Comparison of ENCODE assay signal across 18 cellular contexts in genomic region chr5:10673407-10673806, GRCh38.
A peak's percentile ranks its signal among the peaks of the same experiment; 100 is the strongest.
DNase-seq lines count a peak whose midpoint lies in the region; ATAC-seq, FAIRE-seq and TF ChIP-seq lines count a peak whose summit lies in the region.
"Had no signal": no experiment of that assay in that cellular context is flagged by ENCODE, and none has a peak within 500 bp of the region (broad histone marks: within the 10 kb centered on the region; RNA-seq: fewer than 3 reads in every experiment).

No MANE protein-coding gene starts in this region.

- no peaks in the 10 kb centered on the region for H3K79me2 ChIP-seq in GM12878 (ENCODE audit: control insufficient read depth, insufficient read depth, low read length)
- no peaks in the 10 kb centered on the region for H3K79me2 ChIP-seq in osteoblast (ENCODE audit: insufficient read depth, low read length)

- no peak for DNase-seq in IMR-90
- no peak for DNase-seq in GM12878 (ENCODE audit: low read depth, low spot score)
- DNase-seq in islet precursor cell = peak; percentile 38
- DNase-seq in osteoblast (ENCODE audit: insufficient read length, low spot score, missing footprints) = no peak
- DNase-seq in NCI-H2171 treated with DMSO at 0.1 percent for 48 hours (lab: John Stamatoyannopoulos, UW) = no peak
- no peak for DNase-seq in effector memory CD8-positive, alpha-beta T cell
- no peak for DNase-seq in H4 (ENCODE audit: low spot score)
- no peak for DNase-seq in stomach
- DNase-seq: C1 segment of cervical spinal cord; CD4-positive, alpha-beta memory T cell; DMS79; H7 had no signal

- TF ChIP-seq CTCF in IMR-90 (conservative IDR thresholded peaks at IDR 0.05; ENCODE audit: low read depth, low read length) = no peak
- TF ChIP-seq CTCF in GM12878 (IDR thresholded peaks at IDR 0.05 in 2 of 3, conservative IDR thresholded peaks at IDR 0.05 in 1 of 3; ENCODE audit: control insufficient read depth in 2 of 3, extremely low read depth in 1 of 3, insufficient read depth in 1 of 3, low read depth in 3 of 3, low read length in 3 of 3) = no peak
- no peak for TF ChIP-seq CTCF in osteoblast (IDR thresholded peaks at IDR 0.05; ENCODE audit: extremely low read depth, low read depth, low read length)
- no peak for TF ChIP-seq CTCF in stomach (IDR thresholded peaks at IDR 0.05)

- H3K56ac ChIP-seq in IMR-90 (ENCODE audit: extremely low read depth, insufficient read depth, low read length) = no peak overlapping the region

- BruUV-seq in IMR-90 (replicated peaks; lab: Mats Ljungman, UMichigan) (no TSS peak), GM12878 (replicated peaks; lab: Mats Ljungman, UMichigan) (no TSS peak)

- TF ChIP-seq POLR2A in IMR-90 (IDR thresholded peaks at IDR 0.05; ENCODE audit: low read depth, low read length) (no peak), GM12878 (IDR thresholded peaks at IDR 0.05; ENCODE audit: low read depth, low read length) (no peak), stomach (IDR thresholded peaks at IDR 0.05) (no peak)

- POLR2A ChIA-PET in IMR-90 (lab: Charles Lee; ENCODE audit: unreplicated experiment) = no interaction called here
- POLR2A ChIA-PET in GM12878 (lab: Charles Lee) = no interaction called here

- peaks cover 7% of the 10 kb centered on the region for H3K9me3 ChIP-seq in IMR-90 (ENCODE audit: control insufficient read depth, insufficient read depth, low read length)
- H3K9me3 ChIP-seq in GM12878 (replicated peaks; ENCODE audit: control insufficient read depth, insufficient read depth, low read length) = no peaks in the 10 kb centered on the region; the same call in 2 of the 3 replicates
- no peaks in the 10 kb centered on the region for H3K9me3 ChIP-seq in osteoblast (ENCODE audit: low read depth, low read length)
- no peaks in the 10 kb centered on the region for H3K9me3 ChIP-seq in stomach

- 95% methylated on average over 3 of the region's 9 CpGs; no CpG with 5 or more reads in 1 of the 2 experiments for WGBS in IMR-90 (ENCODE audit: extremely low coverage in 2 of 2, insufficient read length in 1 of 2), 2 experiments
- WGBS in GM12878 (ENCODE audit: insufficient coverage, insufficient replicate concordance, low lambda C conversion rate, missing lambda C conversion rate) = 54% methylated on average over 7 of the region's 9 CpGs
- 50 to 73% (median 62%) methylated on average over 9 of the region's 9 CpGs for WGBS in stomach, 5 donors

- no peak overlapping the region for H3K14ac ChIP-seq in IMR-90 (replicated peaks; ENCODE audit: low read depth, low read length)

- H3K36me3 ChIP-seq in IMR-90 (ENCODE audit: control insufficient read depth, insufficient read depth, low read length) (peaks cover 13% of the 10 kb centered on the region), GM12878 (ENCODE audit: control insufficient read depth in 2 of 2, insufficient read depth in 2 of 2, low read length in 1 of 2) (peaks cover 0 to 7% of the 10 kb centered on the region in 2 experiments; a peak in 2 of 4 replicates), osteoblast (ENCODE audit: insufficient read depth, low read length) (peaks cover 16% of the 10 kb centered on the region), stomach (peaks cover 9 to 17% (median 14%) of the 10 kb centered on the region in 4 donors)

- no peak overlapping the region for H2BK20ac ChIP-seq in IMR-90 (ENCODE audit: low read depth, low read length)

- no peak overlapping the region for H3K23ac ChIP-seq in IMR-90 (ENCODE audit: low read depth, low read length)

- no peak overlapping the region for H3K4me2 ChIP-seq in IMR-90 (ENCODE audit: low read depth, low read length)
- no peak overlapping the region for H3K4me2 ChIP-seq in GM12878 (ENCODE audit: control insufficient read depth, insufficient read depth)
- peak overlapping the region; percentile 41 for H3K4me2 ChIP-seq in osteoblast (ENCODE audit: insufficient read depth, low read length)

- no peak for FAIRE-seq in GM12878 (lab: Jason Lieb, UNC)
- FAIRE-seq: A204.1, G401.6, GM12892, GM19239 had no signal

- H3K27ac ChIP-seq in IMR-90 (ENCODE audit: insufficient read depth, low read length) (no peak overlapping the region), GM12878 (ENCODE audit: control insufficient read depth, insufficient read depth) (no peak overlapping the region), osteoblast (ENCODE audit: low read depth, low read length) (no peak overlapping the region), stomach (no peak overlapping the region)
- H3K27ac ChIP-seq: HL-60 had no signal

- no peaks in the 10 kb centered on the region; a peak in 1 of 4 replicates for H3K79me1 ChIP-seq in IMR-90 (ENCODE audit: low read depth in 1 of 2, low read length in 2 of 2)

- dilution Hi-C loops in IMR-90 (cut with HindIII; ENCODE audit: low sequenced_read_pairs, unreplicated experiment) = no loop called here

- H3K27ac Mint-ChIP-seq in effector memory CD8-positive, alpha-beta T cell = no peak overlapping the region
- H3K27ac Mint-ChIP-seq: B cell; CD4-positive, alpha-beta memory T cell had no signal

- no peak overlapping the region for H2BK5ac ChIP-seq in IMR-90 (ENCODE audit: low read depth, low read length, poor library complexity, severe bottlenecking)

- no peaks in the 10 kb centered on the region for H3K9me3 Mint-ChIP-seq in effector memory CD8-positive, alpha-beta T cell

- no peak overlapping the region for H4K8ac ChIP-seq in IMR-90 (ENCODE audit: low read depth in 2 of 2, low read length in 2 of 2)

- no peak overlapping the region for H3K4ac ChIP-seq in IMR-90 (ENCODE audit: low read depth, low read length)

- H3K4me3 ChIP-seq in IMR-90 (ENCODE audit: insufficient read depth, low read depth, low read length) (no peak overlapping the region), GM12878 (no peak overlapping the region), osteoblast (ENCODE audit: insufficient read depth, low read length) (no peak overlapping the region), stomach (no peak overlapping the region)

- peak overlapping the region; percentile 38 for H2AFZ ChIP-seq in IMR-90 (replicated peaks; ENCODE audit: low read length, poor library complexity)
- no peak overlapping the region for H2AFZ ChIP-seq in GM12878 (ENCODE audit: control insufficient read depth, low read depth, low read length)
- H2AFZ ChIP-seq in osteoblast (ENCODE audit: low read length) = peak overlapping the region; percentile 56

- TF ChIP-seq EP300 in GM12878 (IDR thresholded peaks at IDR 0.05; ENCODE audit: borderline replicate concordance in 1 of 2, control insufficient read depth in 1 of 2, low read depth in 2 of 2, low read length in 2 of 2) (no peak), stomach (IDR thresholded peaks at IDR 0.05) (no peak)

- intact Hi-C loops in IMR-90 (cut with micrococcal nuclease) = no loop called here
- intact Hi-C loops in GM12878 (cut with micrococcal nuclease; ENCODE audit: unreplicated experiment) = no loop called here
- intact Hi-C loops in stomach (cut with DNase I; ENCODE audit: low total_unique reads) = no loop called here

- no peak overlapping the region for H3K9ac ChIP-seq in IMR-90 (ENCODE audit: low read depth, low read length)
- H3K9ac ChIP-seq in GM12878 (ENCODE audit: control insufficient read depth, insufficient read depth, low read length) = no peak overlapping the region

- H4K91ac ChIP-seq in IMR-90 (ENCODE audit: insufficient read depth, low read depth, low read length) = no peak overlapping the region

- H2BK120ac ChIP-seq in IMR-90 (ENCODE audit: low read depth, low read length) = no peak overlapping the region

- H4K20me1 ChIP-seq in IMR-90 (ENCODE audit: insufficient read depth, low read length) (no peaks in the 10 kb centered on the region), GM12878 (ENCODE audit: control insufficient read depth, insufficient read depth) (no peaks in the 10 kb centered on the region), osteoblast (ENCODE audit: insufficient read depth, low read length) (no peaks in the 10 kb centered on the region)

- no peak overlapping the region for H2AK5ac ChIP-seq in IMR-90 (ENCODE audit: low read depth, low read length)

- no peaks in the 10 kb centered on the region for H3K4me1 Mint-ChIP-seq in effector memory CD8-positive, alpha-beta T cell (ENCODE audit: low read depth in 2 of 2)

- TF ChIP-seq RAD21 in IMR-90 (IDR thresholded peaks at IDR 0.05; ENCODE audit: low read length) (no peak), GM12878 (IDR thresholded peaks at IDR 0.05; ENCODE audit: insufficient read depth, low read depth, low read length) (no peak)

- H3K27me3 ChIP-seq in IMR-90 (ENCODE audit: control insufficient read depth, insufficient read depth, low read length) (peaks cover 2% of the 10 kb centered on the region), GM12878 (replicated peaks in 1 of 2; ENCODE audit: control insufficient read depth in 2 of 2, insufficient read depth in 2 of 2, low read length in 1 of 2) (no peaks in the 10 kb centered on the region), osteoblast (ENCODE audit: insufficient read depth, low read length) (no peaks in the 10 kb centered on the region), stomach (no peaks in the 10 kb centered on the region)

- ATAC-seq in IMR-90 (ENCODE audit: low read depth) (no peak), GM12878 (peak; percentile 40)
- no peak for ATAC-seq in effector memory CD8-positive, alpha-beta T cell (replicated peaks)

- no peak overlapping the region for H2AK9ac ChIP-seq in IMR-90 (replicated peaks; ENCODE audit: low read depth, low read length, poor library complexity)

- RAD21 ChIA-PET in GM12878 (lab: Charles Lee; ENCODE audit: unreplicated experiment) = interaction anchor here (1.2 kb wide), 1 partner anchor 8 kb away, joined by 3 read pairs; no protein-coding TSS in a partner anchor

- no peak overlapping the region for H2BK15ac ChIP-seq in IMR-90 (ENCODE audit: low read depth, low read length)

- H3K18ac ChIP-seq in IMR-90 (ENCODE audit: low read depth, low read length) = no peak overlapping the region

- H4K5ac ChIP-seq in IMR-90 (ENCODE audit: low read depth, low read length) = no peak overlapping the region

- CTCF ChIA-PET in IMR-90 (lab: Yijun Ruan, JAX) (no interaction called here), GM12878 (lab: Yijun Ruan, JAX) (no interaction called here)

- H3K36me3 Mint-ChIP-seq in effector memory CD8-positive, alpha-beta T cell (ENCODE audit: insufficient read depth) = peaks cover 5% of the 10 kb centered on the region

- H3K9me1 ChIP-seq in IMR-90 (ENCODE audit: insufficient read depth, low read length) = peaks cover 5% of the 10 kb centered on the region; the same call in 1 of the 2 replicates

- H3K27me3 Mint-ChIP-seq in effector memory CD8-positive, alpha-beta T cell = no peaks in the 10 kb centered on the region
- H3K27me3 Mint-ChIP-seq: B cell; CD4-positive, alpha-beta memory T cell had no signal

- H3K4me3 Mint-ChIP-seq in effector memory CD8-positive, alpha-beta T cell = no peak overlapping the region
- H3K4me3 Mint-ChIP-seq: B cell; CD4-positive, alpha-beta memory T cell had no signal

- in situ Hi-C loops in IMR-90 (cut with MboI; ENCODE audit: low sequenced_read_pairs) (no loop called here), GM12878 (cut with MboI) (no loop called here)

- no peaks in the 10 kb centered on the region for H3K4me1 ChIP-seq in IMR-90 (ENCODE audit: control insufficient read depth, insufficient read depth, low read length)
- no peaks in the 10 kb centered on the region for H3K4me1 ChIP-seq in GM12878 (ENCODE audit: control insufficient read depth, insufficient read depth, low read length)
- H3K4me1 ChIP-seq in osteoblast (ENCODE audit: insufficient read depth, low read length) = no peaks in the 10 kb centered on the region
- peaks cover 0 to 6% (median 0%) of the 10 kb centered on the region in 4 donors for H3K4me1 ChIP-seq in stomach

- SMC1A ChIA-PET in GM12878 (lab: Charles Lee; ENCODE audit: uncharacterized antibody, unreplicated experiment) = interaction anchor here (1.0 kb wide), 1 partner anchor 221 kb away, joined by 3 read pairs; no protein-coding TSS in a partner anchor
